Comparison of ENCODE assay signal across 22 cellular contexts in genomic region chr12:4938900-4939299, GRCh38. TPM values are rescaled to one million over a fixed set of nuclear protein-coding genes. Genes with fewer than 3 reads are reported as not detected.
A peak's percentile ranks its signal among the peaks of the same experiment; 100 is the strongest.
DNase-seq lines count a peak whose midpoint lies in the region; ATAC-seq and TF ChIP-seq lines count a peak whose summit lies in the region.
"Had no signal": no experiment of that assay in that cellular context is flagged by ENCODE, and none has a peak within 500 bp of the region (broad histone marks: within the 10 kb centered on the region; RNA-seq: fewer than 3 reads in every experiment).

No MANE protein-coding gene starts in this region.

- H3K9me3 ChIP-seq in breast epithelium, result no peaks in the 10 kb centered on the region
- H3K9me3 ChIP-seq in WERI-Rb-1 (ENCODE audit: severe bottlenecking), result no peaks in the 10 kb centered on the region
- H3K9me3 ChIP-seq: BE2C had no signal

- H3K4me1 Mint-ChIP-seq in MCF 10A (ENCODE audit: insufficient read depth, unreplicated experiment), result no peaks in the 10 kb centered on the region
- H3K4me1 Mint-ChIP-seq: CD4-positive, CD25-positive, alpha-beta regulatory T cell; CD8-positive, alpha-beta memory T cell had no signal

- TF ChIP-seq POLR2A in breast epithelium (IDR thresholded peaks at IDR 0.05), result no peak

- POLR2A ChIA-PET in MCF 10A (lab: Yijun Ruan, JAX), result interaction anchor here (0.7 to 1.1 kb wide), 2 partner anchors 23 to 44 kb away, joined by 3 read pairs; no protein-coding TSS in a partner anchor

- CTCF ChIA-PET in MCF 10A (lab: Yijun Ruan, JAX), result interaction anchor here (0.7 to 6.5 kb wide), 6 partner anchors 21 to 90 kb away, joined by 3 to 59 read pairs (median 3); no protein-coding TSS in a partner anchor

- no peak overlapping the region for H3K27ac ChIP-seq in breast epithelium
- peak overlapping the region; percentile 42 for H3K27ac ChIP-seq in WERI-Rb-1

- H3K4me1 ChIP-seq in breast epithelium, result no peaks in the 10 kb centered on the region
- H3K4me1 ChIP-seq: BE2C had no signal

- ATAC-seq in esophagus mucosa (peak; percentile 73), HG03565 (IDR thresholded peaks at IDR 0.05; ENCODE audit: unreplicated experiment) (no peak)
- ATAC-seq: GM12878, HCT116 had no signal

- no peaks in the 10 kb centered on the region for H3K36me3 ChIP-seq in breast epithelium
- no peaks in the 10 kb centered on the region for H3K36me3 ChIP-seq in WERI-Rb-1
- H3K36me3 ChIP-seq: BE2C had no signal

- no peaks in the 10 kb centered on the region for H3K36me3 Mint-ChIP-seq in MCF 10A (ENCODE audit: insufficient read depth, unreplicated experiment)
- H3K36me3 Mint-ChIP-seq: CD4-positive, CD25-positive, alpha-beta regulatory T cell; CD8-positive, alpha-beta memory T cell had no signal

- H3K27ac Mint-ChIP-seq in MCF 10A (ENCODE audit: low read depth, unreplicated experiment), result no peak overlapping the region
- H3K27ac Mint-ChIP-seq: CD8-positive, alpha-beta memory T cell; HFFc6 had no signal

- no TSS peak for BruUV-seq in MCF 10A (replicated peaks; lab: Mats Ljungman, UMichigan)

- H3K27me3 ChIP-seq in breast epithelium, result no peaks in the 10 kb centered on the region
- H3K27me3 ChIP-seq in WERI-Rb-1 (ENCODE audit: insufficient read depth, low read depth, severe bottlenecking), result no peaks in the 10 kb centered on the region

- DNase-seq in MCF 10A (ENCODE audit: unreplicated experiment) (peak; percentile 17), breast epithelium (ENCODE audit: low spot score in 2 of 2) (no peak), WERI-Rb-1 (no peak), MV-4-11 (lab: John Stamatoyannopoulos, UW) (no peak), T-helper 1 cell (no peak)
- DNase-seq: ACHN; BE2C; CD4-positive, CD25-positive, alpha-beta regulatory T cell; CD8-positive, alpha-beta memory T cell; DMS 273 treated with DMSO at 0.1 percent for 48 hours; DMS53; DND-41; EL; GOT3; H7; HFFc6 had no signal

- no peaks in the 10 kb centered on the region for H3K27me3 Mint-ChIP-seq in MCF 10A (ENCODE audit: insufficient read depth, unreplicated experiment)

- H3K4me3 ChIP-seq in breast epithelium (no peak overlapping the region), WERI-Rb-1 (ENCODE audit: low read depth, low read length) (no peak overlapping the region)
- H3K4me3 ChIP-seq: GM12878 had no signal

- peaks cover 5% of the 10 kb centered on the region for H3K9me3 Mint-ChIP-seq in MCF 10A (ENCODE audit: unreplicated experiment)
- H3K9me3 Mint-ChIP-seq: CD4-positive, CD25-positive, alpha-beta regulatory T cell; CD8-positive, alpha-beta memory T cell; HFFc6 had no signal

- intact Hi-C loops in MCF 10A (cut with micrococcal nuclease), result no loop called here
- intact Hi-C loops in breast epithelium (cut with DNase I; ENCODE audit: low total_unique reads), result no loop called here

- H3K4me3 Mint-ChIP-seq in MCF 10A (ENCODE audit: unreplicated experiment), result no peak overlapping the region
- H3K4me3 Mint-ChIP-seq: CD4-positive, CD25-positive, alpha-beta regulatory T cell; CD8-positive, alpha-beta memory T cell; HFFc6 had no signal

- TF ChIP-seq CTCF in MCF 10A (IDR thresholded peaks at IDR 0.05; ENCODE audit: unreplicated experiment) (no peak), breast epithelium (IDR thresholded peaks at IDR 0.05) (no peak), WERI-Rb-1 (IDR thresholded peaks at IDR 0.05; ENCODE audit: low read depth, low read length) (no peak)

RNA-seq across cellular contexts. Expression of gene KCNA1, which starts 29.2 kb away (rescaled TPM):
- total RNA-seq in MCF 10A (2022) (not detected in 2 replicates), breast epithelium (1 to 10 TPM in 2 of 3 donors, under 1 TPM in 1; 0.48 to 1.3 (median 1.3) TPM), esophagus mucosa (not detected)
- total RNA-seq: CD4-positive, CD25-positive, alpha-beta regulatory T cell; CD8-positive, alpha-beta memory T cell; G401; H7; HFFc6; HT-29 had no signal
